10 cellular contexts compared by ENCODE assay signal in genomic region chr3:48568476-48568875, GRCh38. TPM values are rescaled to one million over a fixed set of nuclear protein-coding genes. Genes with fewer than 3 reads are reported as not detected.
"Had no signal": no experiment of that assay in that cellular context is flagged by ENCODE, and none has a peak within 500 bp of the region (broad histone marks: within the 10 kb centered on the region; RNA-seq: fewer than 3 reads in every experiment).

No MANE protein-coding gene starts in this region.

- DNase-seq: GM23248, GOT3, H7, HFFc6, KBM-7 had no signal

- H3K9me3 ChIP-seq: HAP-1 had no signal

- H3K27ac ChIP-seq: GM23248 had no signal

- H3K4me1 ChIP-seq: HAP-1 had no signal

- H3K36me3 ChIP-seq: HAP-1 had no signal

- H2AFZ ChIP-seq: GM23248 had no signal

- H3K9ac ChIP-seq: GM23248 had no signal

- H3K4me3 ChIP-seq: GM23248, HAP-1 had no signal

- ATAC-seq: HCT116 had no signal

RNA-seq across cellular contexts. Expression of gene UCN2, which starts 4.9 kb away (rescaled TPM):
- total RNA-seq: HT-29 had no signal
- polyA plus RNA-seq: IgD-negative memory B cell had no signal

RNA-seq across cellular contexts. Expression of gene COL7A1, which starts 26.7 kb away (rescaled TPM):
- polyA plus RNA-seq: IgD-negative memory B cell had no signal

RNA-seq across cellular contexts. Expression of gene TMEM89, which starts 53.1 kb away (rescaled TPM):
- total RNA-seq: GM23248, H4, H7, HT-29 had no signal
- polyA plus RNA-seq: GM23248, IgD-negative memory B cell had no signal
